Comparison of ENCODE assay signal across 8 cellular contexts in the genomic region with DNA sequence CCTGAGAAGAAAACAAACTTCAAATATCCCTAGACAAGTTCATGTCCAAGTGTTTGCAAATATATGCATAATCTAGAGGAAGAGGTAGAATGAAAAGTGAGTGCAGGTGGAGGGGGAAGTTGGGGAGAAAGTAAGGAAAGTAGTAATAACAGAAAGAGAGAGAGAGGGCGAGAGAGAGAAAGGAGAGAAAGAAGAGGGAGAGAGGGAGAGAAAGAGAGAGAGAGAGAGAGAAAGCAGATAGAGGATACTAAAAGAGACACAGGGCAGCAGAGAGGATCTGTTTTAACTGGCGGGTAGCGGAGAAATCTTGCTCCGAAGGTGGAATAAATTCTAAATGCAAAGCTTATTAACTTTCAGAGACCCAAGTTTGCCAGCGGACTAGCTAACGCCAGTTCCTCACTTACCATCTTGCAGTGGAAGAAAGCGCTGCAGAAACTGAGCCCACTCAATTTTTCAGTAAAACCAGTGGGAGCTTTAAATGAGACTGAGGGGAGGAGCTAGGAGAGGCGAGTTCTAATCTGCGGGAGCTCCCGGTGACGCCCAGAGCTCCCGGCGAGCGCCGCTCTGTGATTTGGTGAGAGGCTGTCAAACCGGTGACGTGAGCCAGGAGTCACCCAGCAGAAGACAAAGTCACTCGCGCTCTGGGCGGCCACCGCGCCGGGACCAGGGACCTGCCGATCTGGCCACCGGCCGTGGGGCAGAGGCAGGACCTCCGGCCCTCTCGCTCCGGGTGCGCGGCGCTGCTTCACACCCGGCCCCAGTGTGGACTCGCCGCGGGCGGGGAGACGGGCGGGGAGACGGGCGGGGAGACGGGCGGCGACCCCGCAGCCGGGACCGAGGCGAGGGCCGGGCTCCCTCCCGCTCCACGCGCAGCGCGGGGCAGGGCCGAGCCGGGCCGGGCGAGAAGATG. TPM values are rescaled to one million over a fixed set of nuclear protein-coding genes. Genes with fewer than 3 reads are reported as not detected.
DNase-seq lines count a peak whose midpoint lies in the region; ATAC-seq and TF ChIP-seq lines count a peak whose summit lies in the region.

A gene with protein sequence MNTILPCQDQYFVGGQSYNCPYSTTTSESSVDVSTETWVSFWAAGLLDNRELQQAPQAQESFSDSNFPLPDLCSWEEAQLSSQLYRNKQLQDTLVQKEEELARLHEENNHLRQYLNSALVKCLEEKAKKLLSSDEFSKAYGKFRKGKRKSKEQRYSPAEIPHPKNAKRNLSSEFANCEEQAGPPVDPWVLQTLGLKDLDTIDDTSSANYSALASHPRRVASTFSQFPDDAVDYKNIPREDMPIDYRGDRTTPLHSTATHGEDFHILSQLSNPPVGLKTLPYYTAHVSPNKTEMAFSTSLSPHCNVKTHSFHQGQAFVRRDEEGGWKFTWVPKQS (minus strand): TSS at position 486 of the 910 bp plus-strand sequence. CDS start 79 bp downstream, at position 407.

- peaks cover 39% of the 10 kb centered on the region for H3K27me3 Mint-ChIP-seq in activated CD4-positive, alpha-beta T cell treated with anti-CD3 and anti-CD28 coated beads, Interleukin-2, amount 10 ng/mL, durations not matched to agents 7 days and 5 days

- ATAC-seq in GM21723 (IDR thresholded peaks at IDR 0.05; ENCODE audit: unreplicated experiment), result peak; percentile 90

- peak; percentile 15 for DNase-seq in GM04504 (ENCODE audit: low read depth)
- peak; percentile 40 for DNase-seq in HuH-7.5 (ENCODE audit: low spot score)
- DNase-seq in activated CD4-positive, alpha-beta T cell treated with anti-CD3 and anti-CD28 coated beads, Interleukin-2, amount 10 ng/mL, durations not matched to agents 7 days and 5 days, result peak; percentile 40
- peak; percentile 90 for DNase-seq in epithelial cell of esophagus (ENCODE audit: low read depth)
- peak; percentile 87 for DNase-seq in mesendoderm
- peak; percentile 15 to 27 for DNase-seq in stimulated activated CD8-positive, alpha-beta memory T cell treated with anti-CD3 and anti-CD28 coated beads, Interleukin-2, amount 100 ng/mL, for 48 hours (ENCODE audit: low read depth in 2 of 2)
- DNase-seq in NCI-H446 (lab: John Stamatoyannopoulos, UW), result no peak

- H3K4me1 ChIP-seq in mesendoderm (ENCODE audit: control insufficient read depth, low read depth, low read length), result no peaks in the 10 kb centered on the region

- H3K4me3 ChIP-seq in epithelial cell of esophagus (ENCODE audit: low read length) (peak within 1 kb of the TSS; percentile 67), mesendoderm (ENCODE audit: low read length) (peak within 1 kb of the TSS; percentile 77)

- H2BK15ac ChIP-seq in mesendoderm (replicated peaks; ENCODE audit: low read depth), result no peak within 1 kb of the TSS

- H3K4ac ChIP-seq in mesendoderm (ENCODE audit: low read depth, low read length), result no peak within 1 kb of the TSS

- no peak within 1 kb of the TSS for H4K8ac ChIP-seq in mesendoderm (ENCODE audit: low read depth, low read length)

- H3K27ac ChIP-seq in mesendoderm (ENCODE audit: low read depth, low read length), result no peak within 1 kb of the TSS

- no peak within 1 kb of the TSS for H3K18ac ChIP-seq in mesendoderm (ENCODE audit: low read length)

- POLR2A ChIA-PET in activated CD4-positive, alpha-beta T cell treated with anti-CD3 and anti-CD28 coated beads, Interleukin-2, amount 10 ng/mL, durations not matched to agents 7 days and 5 days (lab: Charles Lee), result interaction anchor here (0.6 kb wide), 1 partner anchor 11 kb away, joined by 3 read pairs; no protein-coding TSS in a partner anchor

- peaks cover 9% of the 10 kb centered on the region for H3K4me1 Mint-ChIP-seq in activated CD4-positive, alpha-beta T cell treated with anti-CD3 and anti-CD28 coated beads, Interleukin-2, amount 10 ng/mL, durations not matched to agents 7 days and 5 days

- no peak within 1 kb of the TSS for H4K5ac ChIP-seq in mesendoderm (ENCODE audit: low read length)

- CTCF ChIA-PET in activated CD4-positive, alpha-beta T cell treated with anti-CD3 and anti-CD28 coated beads, Interleukin-2, amount 10 ng/mL, durations not matched to agents 7 days and 5 days (lab: Charles Lee), result no interaction called here

- peak within 1 kb of the TSS; percentile 62 for H3K9ac ChIP-seq in mesendoderm (ENCODE audit: low read length)

- 100% methylated on average over 1 of the region's 58 CpGs for WGBS in mesendoderm (ENCODE audit: extremely low coverage, insufficient coverage, low lambda C conversion rate)

- no peak within 1 kb of the TSS for H2AK5ac ChIP-seq in mesendoderm (ENCODE audit: low read length)

- H3K4me3 Mint-ChIP-seq in activated CD4-positive, alpha-beta T cell treated with anti-CD3 and anti-CD28 coated beads, Interleukin-2, amount 10 ng/mL, durations not matched to agents 7 days and 5 days, result peak within 1 kb of the TSS; percentile 60

- H2BK120ac ChIP-seq in mesendoderm (ENCODE audit: low read depth, low read length), result no peak within 1 kb of the TSS

- H3K79me1 ChIP-seq in mesendoderm (ENCODE audit: low read length), result no peaks in the 10 kb centered on the region

- no peaks in the 10 kb centered on the region for H3K9me3 Mint-ChIP-seq in activated CD4-positive, alpha-beta T cell treated with anti-CD3 and anti-CD28 coated beads, Interleukin-2, amount 10 ng/mL, durations not matched to agents 7 days and 5 days

- no peaks in the 10 kb centered on the region for H3K27me3 ChIP-seq in mesendoderm (ENCODE audit: insufficient read depth, low read length, poor library complexity)

- H3K23ac ChIP-seq in mesendoderm (ENCODE audit: low read length), result no peak within 1 kb of the TSS

- H3K36me3 Mint-ChIP-seq in activated CD4-positive, alpha-beta T cell treated with anti-CD3 and anti-CD28 coated beads, Interleukin-2, amount 10 ng/mL, durations not matched to agents 7 days and 5 days (ENCODE audit: low read depth), result no peaks in the 10 kb centered on the region

- H3K56ac ChIP-seq in mesendoderm (ENCODE audit: low read length), result peak within 1 kb of the TSS; percentile 73

- H2BK5ac ChIP-seq in mesendoderm (ENCODE audit: low read length), result no peak within 1 kb of the TSS

- TF ChIP-seq CTCF in epithelial cell of esophagus (IDR thresholded peaks at IDR 0.05; ENCODE audit: insufficient read depth, low read depth, low read length, missing control alignments), result no peak

- no peak within 1 kb of the TSS for H3K27ac Mint-ChIP-seq in activated CD4-positive, alpha-beta T cell treated with anti-CD3 and anti-CD28 coated beads, Interleukin-2, amount 10 ng/mL, durations not matched to agents 7 days and 5 days

- H3K79me2 ChIP-seq in mesendoderm (ENCODE audit: control insufficient read depth, insufficient read depth, low read length), result no peaks in the 10 kb centered on the region

- H3K36me3 ChIP-seq in mesendoderm (ENCODE audit: control insufficient read depth, insufficient read depth, low read length), result no peaks in the 10 kb centered on the region

- peak within 1 kb of the TSS; percentile 43 for H3K4me2 ChIP-seq in mesendoderm (ENCODE audit: low read length)

RNA-seq across cellular contexts. Expression of the gene that starts here (rescaled TPM):
- total RNA-seq in activated CD4-positive, alpha-beta T cell treated with anti-CD3 and anti-CD28 coated beads, Interleukin-2, amount 10 ng/mL, durations not matched to agents 7 days and 5 days, result not detected
- polyA plus RNA-seq in mesendoderm (2013, experiment 1 of 2), result 0.04 TPM
- polyA plus RNA-seq in mesendoderm (2013, experiment 2 of 2), result 0.10 TPM

Comparison
In these comparisons a context has a peak if more than half of its experiments do, and no peak if none do; other contexts are left out.
1. Peak in DNase-seq in activated CD4-positive, alpha-beta T cell treated with anti-CD3 and anti-CD28 coated beads, Interleukin-2, amount 10 ng/mL, durations not matched to agents 7 days and 5 days; RNA of the gene not detected or under 1 TPM.
2. DNase-seq: peak in GM04504 (single experiment), HuH-7.5 (single experiment), epithelial cell of esophagus (single experiment), mesendoderm (single experiment) and stimulated activated CD8-positive, alpha-beta memory T cell treated with anti-CD3 and anti-CD28 coated beads, Interleukin-2, amount 100 ng/mL, for 48 hours (2 of 2); none in NCI-H446 (0 of 2).